Comparison of ENCODE assay signal across 1 cellular context in the genomic region with DNA sequence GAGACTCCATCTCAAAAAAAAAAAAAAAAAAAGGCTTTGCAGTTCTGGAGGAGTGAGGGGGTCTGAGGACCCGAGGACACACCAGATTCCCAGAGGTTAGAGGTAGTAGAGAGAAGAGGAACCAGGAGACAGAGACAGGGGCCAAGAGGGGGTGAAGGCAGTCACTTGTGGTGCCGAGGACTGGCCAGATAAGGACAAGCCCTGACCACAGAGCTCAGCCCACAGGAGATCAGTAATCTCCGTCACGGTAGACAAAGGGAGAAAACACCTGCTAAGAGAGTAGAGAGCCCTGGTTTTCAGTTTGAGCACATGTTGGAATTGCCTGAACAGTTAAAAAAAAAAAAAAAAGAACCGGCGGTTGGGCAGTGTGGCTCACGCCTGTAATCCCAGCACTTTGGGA.
TF ChIP-seq lines count a peak whose summit lies in the region.

No MANE protein-coding gene starts in this region.

TF ChIP-seq in GM12878, 131 proteins besides CTCF, POLR2A, EP300 and RAD21:
- TF ChIP-seq ZNF622 (IDR thresholded peaks at IDR 0.05) (no peak), TARDBP (IDR thresholded peaks at IDR 0.05; ENCODE audit: borderline replicate concordance) (no peak), BMI1 (IDR thresholded peaks at IDR 0.05; ENCODE audit: borderline replicate concordance) (no peak), MTA3 (IDR thresholded peaks at IDR 0.05; ENCODE audit: borderline replicate concordance, low read length) (no peak), TCF3 (IDR thresholded peaks at IDR 0.05; ENCODE audit: borderline replicate concordance, insufficient read depth, low read depth, low read length) (no peak), NBN (IDR thresholded peaks at IDR 0.05) (no peak), SRF (IDR thresholded peaks at IDR 0.05; ENCODE audit: low read depth in 2 of 2, low read length in 2 of 2) (peak in 1 of 2 experiments; percentile 64; a peak in 1 of 4 replicates), SUPT20H (IDR thresholded peaks at IDR 0.05; ENCODE audit: borderline replicate concordance, control insufficient read depth, low read depth, low read length) (no peak), TAF1 (IDR thresholded peaks at IDR 0.05; ENCODE audit: borderline replicate concordance, low read depth, low read length) (no peak), NR2F1 (conservative IDR thresholded peaks at IDR 0.05) (no peak), TCF12 (IDR thresholded peaks at IDR 0.05; ENCODE audit: low read depth, low read length) (0 out of 2 replicates have a peak, but pooled peaks have one; percentile 17), RUNX3 (IDR thresholded peaks at IDR 0.05; ENCODE audit: low read length) (peak; percentile 81), SIX5 (IDR thresholded peaks at IDR 0.05; ENCODE audit: low read depth, low read length, severe bottlenecking) (no peak), TCF7 (IDR thresholded peaks at IDR 0.05; ENCODE audit: borderline replicate concordance) (no peak), STAT1 (conservative IDR thresholded peaks at IDR 0.05) (no peak), HDAC6 (IDR thresholded peaks at IDR 0.05; ENCODE audit: unreplicated experiment) (no peak), CUX1 (IDR thresholded peaks at IDR 0.05; ENCODE audit: insufficient replicate concordance, low read depth, low read length) (no peak), SP1 (IDR thresholded peaks at IDR 0.05; ENCODE audit: low read depth, low read length) (no peak), MYC (IDR thresholded peaks at IDR 0.05; ENCODE audit: insufficient read depth, insufficient read length, insufficient replicate concordance, low read length, severe bottlenecking) (no peak), IRF5 (IDR thresholded peaks at IDR 0.05; ENCODE audit: borderline replicate concordance) (no peak), KDM1A (IDR thresholded peaks at IDR 0.05; ENCODE audit: borderline replicate concordance) (no peak)
- TF ChIP-seq, protein P1, sequence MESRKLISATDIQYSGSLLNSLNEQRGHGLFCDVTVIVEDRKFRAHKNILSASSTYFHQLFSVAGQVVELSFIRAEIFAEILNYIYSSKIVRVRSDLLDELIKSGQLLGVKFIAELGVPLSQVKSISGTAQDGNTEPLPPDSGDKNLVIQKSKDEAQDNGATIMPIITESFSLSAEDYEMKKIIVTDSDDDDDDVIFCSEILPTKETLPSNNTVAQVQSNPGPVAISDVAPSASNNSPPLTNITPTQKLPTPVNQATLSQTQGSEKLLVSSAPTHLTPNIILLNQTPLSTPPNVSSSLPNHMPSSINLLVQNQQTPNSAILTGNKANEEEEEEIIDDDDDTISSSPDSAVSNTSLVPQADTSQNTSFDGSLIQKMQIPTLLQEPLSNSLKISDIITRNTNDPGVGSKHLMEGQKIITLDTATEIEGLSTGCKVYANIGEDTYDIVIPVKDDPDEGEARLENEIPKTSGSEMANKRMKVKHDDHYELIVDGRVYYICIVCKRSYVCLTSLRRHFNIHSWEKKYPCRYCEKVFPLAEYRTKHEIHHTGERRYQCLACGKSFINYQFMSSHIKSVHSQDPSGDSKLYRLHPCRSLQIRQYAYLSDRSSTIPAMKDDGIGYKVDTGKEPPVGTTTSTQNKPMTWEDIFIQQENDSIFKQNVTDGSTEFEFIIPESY (IDR thresholded peaks at IDR 0.05) = no peak
- TF ChIP-seq, protein P2, sequence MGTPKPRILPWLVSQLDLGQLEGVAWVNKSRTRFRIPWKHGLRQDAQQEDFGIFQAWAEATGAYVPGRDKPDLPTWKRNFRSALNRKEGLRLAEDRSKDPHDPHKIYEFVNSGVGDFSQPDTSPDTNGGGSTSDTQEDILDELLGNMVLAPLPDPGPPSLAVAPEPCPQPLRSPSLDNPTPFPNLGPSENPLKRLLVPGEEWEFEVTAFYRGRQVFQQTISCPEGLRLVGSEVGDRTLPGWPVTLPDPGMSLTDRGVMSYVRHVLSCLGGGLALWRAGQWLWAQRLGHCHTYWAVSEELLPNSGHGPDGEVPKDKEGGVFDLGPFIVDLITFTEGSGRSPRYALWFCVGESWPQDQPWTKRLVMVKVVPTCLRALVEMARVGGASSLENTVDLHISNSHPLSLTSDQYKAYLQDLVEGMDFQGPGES (IDR thresholded peaks at IDR 0.05) = no peak
